8 cellular contexts compared by ENCODE assay signal in genomic region chr12:124389537-124390441, GRCh38.
A peak's percentile ranks its signal among the peaks of the same experiment; 100 is the strongest.
DNase-seq lines count a peak whose midpoint lies in the region; ATAC-seq, FAIRE-seq and TF ChIP-seq lines count a peak whose summit lies in the region.

No MANE protein-coding gene starts in this region.

- H3K4me3 ChIP-seq in keratinocyte (ENCODE audit: control insufficient read depth in 2 of 3, extremely low read depth in 1 of 3, insufficient read depth in 2 of 3, low read depth in 1 of 3, low read length in 3 of 3), result no peak overlapping the region
- H3K4me3 ChIP-seq in spleen, result peak overlapping the region in 4 of 8 donors; percentile 39 to 62 (median 44)

- DNase-seq in H9 (no peak), keratinocyte (ENCODE audit: low read depth, low spot score) (no peak), spleen (no peak), globus pallidus (ENCODE audit: low spot score) (no peak), GM19239 (ENCODE audit: insufficient read length, low spot score) (no peak), SHP77 treated with DMSO at 0.1 percent for 48 hours (lab: John Stamatoyannopoulos, UW) (no peak)
- DNase-seq in activated CD8-positive, alpha-beta T cell treated with anti-CD3 and anti-CD28 coated beads, Interleukin-2, amount 10 ng/mL, durations not matched to agents 7 days and 5 days, result no peak

- FAIRE-seq in keratinocyte (lab: Jason Lieb, UNC) (no peak), GM19239 (lab: Jason Lieb, UNC) (no peak)

- no peak overlapping the region for H2BK20ac ChIP-seq in H9 (ENCODE audit: low read depth, low read length, poor library complexity, severe bottlenecking)

- no peak for TF ChIP-seq POLR2A in spleen (IDR thresholded peaks at IDR 0.05)

- H3K56ac ChIP-seq in H9 (ENCODE audit: insufficient read length, low read depth, low read length), result no peak overlapping the region

- no peak overlapping the region for H2BK5ac ChIP-seq in H9 (ENCODE audit: insufficient read length, low read length)

- no peak overlapping the region for H2BK12ac ChIP-seq in H9 (ENCODE audit: insufficient read length, low read depth, low read length)

- peaks cover 18 to 28% of the 10 kb centered on the region in 2 experiments for H3K4me1 Mint-ChIP-seq in H9
- H3K4me1 Mint-ChIP-seq in activated CD8-positive, alpha-beta T cell treated with anti-CD3 and anti-CD28 coated beads, Interleukin-2, amount 10 ng/mL, durations not matched to agents 7 days and 5 days (ENCODE audit: low read depth), result peaks cover 41% of the 10 kb centered on the region

- no peaks in the 10 kb centered on the region; the same call in 1 of the 2 replicates for H3K27me3 Mint-ChIP-seq in H9 (ENCODE audit: low read depth)
- H3K27me3 Mint-ChIP-seq in activated CD8-positive, alpha-beta T cell treated with anti-CD3 and anti-CD28 coated beads, Interleukin-2, amount 10 ng/mL, durations not matched to agents 7 days and 5 days (ENCODE audit: low read depth), result no peaks in the 10 kb centered on the region

- WGBS in H9 (ENCODE audit: extremely low coverage, insufficient read length, low lambda C conversion rate), result no CpG with 5 or more reads among the region's 27 CpGs
- 59 to 78% (median 64%) methylated on average over 14 to 27 of the region's 27 CpGs for WGBS in spleen, 5 donors

- H3T11ph ChIP-seq in H9 (ENCODE audit: low read length), result no peak overlapping the region

- H4K20me1 ChIP-seq in H9 (ENCODE audit: control insufficient read depth, insufficient read depth, insufficient read length), result no peaks in the 10 kb centered on the region
- H4K20me1 ChIP-seq in keratinocyte (ENCODE audit: control insufficient read depth, extremely low read depth, insufficient read depth, low read length), result no peaks in the 10 kb centered on the region

- H2BK15ac ChIP-seq in H9 (ENCODE audit: low read depth, low read length), result no peak overlapping the region

- H3K27me3 ChIP-seq in H9 (ENCODE audit: insufficient read depth, low read length) (no peaks in the 10 kb centered on the region), keratinocyte (ENCODE audit: control insufficient read depth, extremely low read depth, insufficient read depth, low read length) (no peaks in the 10 kb centered on the region), spleen (replicated peaks in 1 of 7) (no peaks in the 10 kb centered on the region)

- H3K23me2 ChIP-seq in H9 (ENCODE audit: insufficient read length, low read depth, low read length, poor library complexity, severe bottlenecking), result no peaks in the 10 kb centered on the region

- no peaks in the 10 kb centered on the region for H3K9me1 ChIP-seq in keratinocyte (ENCODE audit: control insufficient read depth, extremely low read depth, insufficient read depth, low read length)

- H3K36me3 ChIP-seq in keratinocyte (ENCODE audit: control insufficient read depth in 2 of 2, extremely low read depth in 1 of 2, insufficient read depth in 2 of 2, low read length in 2 of 2) (peaks cover 15 to 26% of the 10 kb centered on the region in 2 experiments), spleen (peaks cover 0 to 39% (median 23%) of the 10 kb centered on the region in 6 donors)

- H2BK120ac ChIP-seq in H9 (ENCODE audit: low read depth, low read length, poor library complexity, severe bottlenecking), result no peak overlapping the region

- no peaks in the 10 kb centered on the region for H3K9me3 Mint-ChIP-seq in H9
- no peaks in the 10 kb centered on the region for H3K9me3 Mint-ChIP-seq in activated CD8-positive, alpha-beta T cell treated with anti-CD3 and anti-CD28 coated beads, Interleukin-2, amount 10 ng/mL, durations not matched to agents 7 days and 5 days (ENCODE audit: insufficient read depth)

- ATAC-seq in activated CD8-positive, alpha-beta T cell treated with anti-CD3 and anti-CD28 coated beads, Interleukin-2, amount 10 ng/mL, durations not matched to agents 7 days and 5 days, result no peak
- no peak for ATAC-seq in GM21786 (IDR thresholded peaks at IDR 0.05; ENCODE audit: unreplicated experiment)

- peak overlapping the region in 1 of 3 experiments; percentile 15; a peak in 1 of 7 replicates for H3K27ac Mint-ChIP-seq in H9
- H3K27ac Mint-ChIP-seq in activated CD8-positive, alpha-beta T cell treated with anti-CD3 and anti-CD28 coated beads, Interleukin-2, amount 10 ng/mL, durations not matched to agents 7 days and 5 days, result peak overlapping the region; percentile 43

- H3K9ac ChIP-seq in H9 (ENCODE audit: extremely low read depth, insufficient read length, low read length) (no peak overlapping the region), keratinocyte (ENCODE audit: control insufficient read depth, extremely low read depth, insufficient read depth, low read length) (no peak overlapping the region)

- no peak overlapping the region for H4K5ac ChIP-seq in H9 (ENCODE audit: insufficient read length, low read depth, low read length)

- TF ChIP-seq CTCF in H9 (conservative IDR thresholded peaks at IDR 0.05) (no peak), keratinocyte (optimal IDR thresholded peaks at IDR 0.05 in 1 of 3, IDR thresholded peaks at IDR 0.05 in 1 of 3, conservative IDR thresholded peaks at IDR 0.05 in 1 of 3; ENCODE audit: extremely low read depth in 1 of 3, insufficient read depth in 2 of 3, low read length in 3 of 3) (no peak), spleen (IDR thresholded peaks at IDR 0.05 in 8 of 11, conservative IDR thresholded peaks at IDR 0.05 in 3 of 11) (no peak)

- H3K4me3 Mint-ChIP-seq in H9, result peak overlapping the region; percentile 52 to 70
- peak overlapping the region; percentile 49 for H3K4me3 Mint-ChIP-seq in activated CD8-positive, alpha-beta T cell treated with anti-CD3 and anti-CD28 coated beads, Interleukin-2, amount 10 ng/mL, durations not matched to agents 7 days and 5 days

- POLR2A ChIA-PET in activated CD8-positive, alpha-beta T cell treated with anti-CD3 and anti-CD28 coated beads, Interleukin-2, amount 10 ng/mL, durations not matched to agents 7 days and 5 days (lab: Charles Lee), result no interaction called here

- H2AFZ ChIP-seq in H9 (ENCODE audit: low read length) (no peak overlapping the region), keratinocyte (ENCODE audit: control insufficient read depth, low read length) (no peak overlapping the region)

- no peaks in the 10 kb centered on the region for H3K9me3 ChIP-seq in H9 (ENCODE audit: control insufficient read depth, low read depth, low read length)
- H3K9me3 ChIP-seq in keratinocyte (ENCODE audit: control insufficient read depth, low read depth, low read length), result no peaks in the 10 kb centered on the region
- no peaks in the 10 kb centered on the region for H3K9me3 ChIP-seq in spleen

- H3K79me1 ChIP-seq in H9 (ENCODE audit: insufficient read depth, low read depth, low read length, poor library complexity, severe bottlenecking), result no peaks in the 10 kb centered on the region

- H3K4me1 ChIP-seq in H9 (ENCODE audit: insufficient read depth, low read length) (no peaks in the 10 kb centered on the region), keratinocyte (ENCODE audit: control insufficient read depth, extremely low read depth, insufficient read depth, low read length) (peaks cover 49% of the 10 kb centered on the region), spleen (peaks cover 48 to 100% (median 90%) of the 10 kb centered on the region in 6 donors)

- no peak overlapping the region for H3K14ac ChIP-seq in H9 (ENCODE audit: insufficient read depth, low read length)

- H3K79me2 ChIP-seq in H9 (ENCODE audit: insufficient read depth, low read length) (no peaks in the 10 kb centered on the region), keratinocyte (ENCODE audit: control insufficient read depth, insufficient read depth, low read length) (no peaks in the 10 kb centered on the region)

- H4K8ac ChIP-seq in H9 (replicated peaks; ENCODE audit: insufficient read length, low read depth, low read length), result no peak overlapping the region

- no peak overlapping the region for H4K91ac ChIP-seq in H9 (ENCODE audit: insufficient read length, low read depth, low read length)

- H3K4me2 ChIP-seq in H9 (ENCODE audit: insufficient read depth, insufficient read length, low read length) (peak overlapping the region; percentile 53), keratinocyte (ENCODE audit: control insufficient read depth, extremely low read depth, insufficient read depth, low read depth, low read length) (peak overlapping the region; percentile 70)

- dilution Hi-C loops in keratinocyte (cut with MboI; ENCODE audit: extremely low pct_ligation_motif_present, low sequenced_read_pairs), result no loop called here

- intact Hi-C loops in spleen (cut with DNase I; ENCODE audit: low total_unique reads), result no loop called here

- no peak overlapping the region for H3K4ac ChIP-seq in H9 (ENCODE audit: low read depth, low read length)

- H2AK5ac ChIP-seq in H9 (ENCODE audit: insufficient read length, low read length), result no peak overlapping the region

- H3K36me3 Mint-ChIP-seq in H9 (ENCODE audit: insufficient read depth in 1 of 3, low read depth in 3 of 3), result peaks cover 4 to 36% (median 15%) of the 10 kb centered on the region in 3 experiments; a peak in 5 of 7 replicates
- peaks cover 7% of the 10 kb centered on the region for H3K36me3 Mint-ChIP-seq in activated CD8-positive, alpha-beta T cell treated with anti-CD3 and anti-CD28 coated beads, Interleukin-2, amount 10 ng/mL, durations not matched to agents 7 days and 5 days (ENCODE audit: low read depth)

- no peak overlapping the region for H3K18ac ChIP-seq in H9 (ENCODE audit: insufficient read length, low read depth, low read length)

- H3K27ac ChIP-seq in H9 (ENCODE audit: insufficient read length, low read depth, low read length) (no peak overlapping the region), keratinocyte (ENCODE audit: control insufficient read depth, insufficient read depth, low read length) (no peak overlapping the region), spleen (peak overlapping the region in 6 of 8 donors; percentile 53 to 93 (median 86))

- CTCF ChIA-PET in activated CD8-positive, alpha-beta T cell treated with anti-CD3 and anti-CD28 coated beads, Interleukin-2, amount 10 ng/mL, durations not matched to agents 7 days and 5 days (lab: Charles Lee), result interaction anchor here (1.0 to 1.6 kb wide), 5 partner anchors 10 to 381 kb away, joined by 3 to 5 read pairs (median 5); no protein-coding TSS in a partner anchor

- H3K23ac ChIP-seq in H9 (ENCODE audit: insufficient read length, low read depth, low read length), result no peak overlapping the region

Comparison
In these comparisons a context has a peak if more than half of its experiments do, and no peak if none do; other contexts are left out.
1. H3K27ac ChIP-seq: peak in spleen (6 of 8); none in H9 (single experiment) and keratinocyte (single experiment).